In the genomic region with DNA sequence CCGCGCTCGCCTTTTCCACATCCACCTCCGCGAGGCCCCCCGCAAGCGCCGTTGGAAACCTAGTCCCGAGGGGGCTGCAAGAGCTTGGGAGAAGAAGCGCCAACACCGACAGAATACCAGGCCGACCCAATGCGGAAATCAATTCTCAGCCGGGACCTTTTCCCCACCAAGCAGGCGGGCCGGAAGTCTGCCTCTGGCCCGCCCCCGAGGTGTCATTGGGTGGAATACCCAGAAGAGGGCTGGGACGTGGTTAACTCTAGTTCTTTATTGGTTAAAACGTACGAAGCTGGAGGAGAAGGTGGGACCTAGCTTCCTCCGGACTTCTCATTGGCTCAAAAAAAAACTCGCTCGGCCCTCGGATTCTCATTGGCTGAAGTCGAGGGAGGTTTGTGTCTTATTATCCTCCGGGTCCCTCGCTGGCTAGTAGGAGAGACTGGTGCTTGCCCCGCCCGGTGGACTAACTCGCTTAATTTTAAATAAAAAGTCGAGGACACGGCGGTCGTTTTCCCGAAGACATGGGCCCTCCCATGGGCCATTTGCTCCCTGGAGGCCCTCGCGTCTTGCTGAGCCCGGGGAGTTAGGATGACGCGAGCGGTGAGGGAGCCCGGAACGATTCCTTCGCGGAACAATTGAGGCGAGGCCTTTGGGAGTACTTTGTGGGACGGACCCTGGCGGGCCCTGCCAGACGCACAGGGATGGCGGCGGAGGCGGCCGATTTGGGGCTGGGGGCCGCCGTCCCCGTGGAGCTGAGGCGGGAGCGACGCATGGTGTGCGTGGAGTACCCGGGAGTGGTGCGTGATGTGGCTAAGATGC, we compare ENCODE assay signal across 1 cellular context.
TF ChIP-seq lines count a peak whose summit lies in the region.

Gene GTF3C5 (plus strand): TSS at position 681 of the 813 bp plus-strand sequence. CDS start 15 bp downstream, at position 696.

TF ChIP-seq in K562, 482 proteins besides CTCF, POLR2A, EP300 and RAD21 (continued from another document and continues in another):
- TF ChIP-seq PCBP2 (IDR thresholded peaks at IDR 0.05; ENCODE audit: low read depth, low read length, poor library complexity, severe bottlenecking): no peak
- TF ChIP-seq BRCA1 (IDR thresholded peaks at IDR 0.05): no peak
- no peak for TF ChIP-seq BRCA1 (CRISPR knock-in tag; IDR thresholded peaks at IDR 0.05)
- no peak for TF ChIP-seq FOXA3 (CRISPR knock-in tag; conservative IDR thresholded peaks at IDR 0.05 in 1 of 2, IDR thresholded peaks at IDR 0.05 in 1 of 2)
- no peak for TF ChIP-seq ZNF436 (CRISPR knock-in tag; IDR thresholded peaks at IDR 0.05)
- no peak for TF ChIP-seq PRMT5 (CRISPR knock-in tag; IDR thresholded peaks at IDR 0.05)
- no peak for TF ChIP-seq ZNF699 (CRISPR knock-in tag; IDR thresholded peaks at IDR 0.05; ENCODE audit: insufficient replicate concordance)
- no peak for TF ChIP-seq GTF2F1 (IDR thresholded peaks at IDR 0.05; ENCODE audit: low read depth, low read length)
- TF ChIP-seq XRCC3 (IDR thresholded peaks at IDR 0.05): no peak
- no peak for TF ChIP-seq STAG1 (CRISPR knock-in tag; IDR thresholded peaks at IDR 0.05; ENCODE audit: borderline replicate concordance)
- TF ChIP-seq ZBTB33 (CRISPR knock-in tag; IDR thresholded peaks at IDR 0.05): no peak; the same call in 1 of the 2 replicates
- no peak for TF ChIP-seq ZNF197 (CRISPR knock-in tag; IDR thresholded peaks at IDR 0.05; ENCODE audit: low read depth)
- no peak for TF ChIP-seq ZFP30 (CRISPR knock-in tag; IDR thresholded peaks at IDR 0.05; ENCODE audit: borderline replicate concordance)
- TF ChIP-seq STAT6 (CRISPR knock-in tag; IDR thresholded peaks at IDR 0.05): no peak
- no peak for TF ChIP-seq ZNF75A (CRISPR knock-in tag; IDR thresholded peaks at IDR 0.05)
- TF ChIP-seq TAF9B (IDR thresholded peaks at IDR 0.05; ENCODE audit: partially characterized antibody): peak; percentile 99
- TF ChIP-seq, protein P1, sequence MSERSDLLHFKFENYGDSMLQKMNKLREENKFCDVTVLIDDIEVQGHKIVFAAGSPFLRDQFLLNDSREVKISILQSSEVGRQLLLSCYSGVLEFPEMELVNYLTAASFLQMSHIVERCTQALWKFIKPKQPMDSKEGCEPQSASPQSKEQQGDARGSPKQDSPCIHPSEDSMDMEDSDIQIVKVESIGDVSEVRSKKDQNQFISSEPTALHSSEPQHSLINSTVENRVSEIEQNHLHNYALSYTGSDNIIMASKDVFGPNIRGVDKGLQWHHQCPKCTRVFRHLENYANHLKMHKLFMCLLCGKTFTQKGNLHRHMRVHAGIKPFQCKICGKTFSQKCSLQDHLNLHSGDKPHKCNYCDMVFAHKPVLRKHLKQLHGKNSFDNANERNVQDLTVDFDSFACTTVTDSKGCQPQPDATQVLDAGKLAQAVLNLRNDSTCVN (CRISPR knock-in tag; IDR thresholded peaks at IDR 0.05): no peak
- no peak for TF ChIP-seq ZNF766 (CRISPR knock-in tag; conservative IDR thresholded peaks at IDR 0.05)
- TF ChIP-seq ASH1L (IDR thresholded peaks at IDR 0.05; ENCODE audit: borderline replicate concordance, low read depth, partially characterized antibody): peak; percentile 91
- TF ChIP-seq SUPT5H (IDR thresholded peaks at IDR 0.05): peak; percentile 84
- TF ChIP-seq NR2C2 (CRISPR knock-in tag; IDR thresholded peaks at IDR 0.05): no peak
- TF ChIP-seq NR2C2 (tag; IDR thresholded peaks at IDR 0.05): peak; percentile 83
- no peak for TF ChIP-seq RBM39 (optimal IDR thresholded peaks at IDR 0.05; ENCODE audit: low read depth, low read length)
- TF ChIP-seq CCAR2 (IDR thresholded peaks at IDR 0.05; ENCODE audit: low read depth, low read length): no peak
- no peak for TF ChIP-seq ZNF347 (CRISPR knock-in tag; IDR thresholded peaks at IDR 0.05; ENCODE audit: low read depth)
- peak; percentile 65; the same call in 1 of the 2 replicates for TF ChIP-seq ERF (CRISPR knock-in tag; IDR thresholded peaks at IDR 0.05)
- no peak for TF ChIP-seq ARID2 (IDR thresholded peaks at IDR 0.05)
- TF ChIP-seq MITF (IDR thresholded peaks at IDR 0.05): no peak
- peak; percentile 75 for TF ChIP-seq MYBL2 (IDR thresholded peaks at IDR 0.05; ENCODE audit: low read depth)
- TF ChIP-seq MYBL2 (CRISPR knock-in tag; IDR thresholded peaks at IDR 0.05; ENCODE audit: borderline replicate concordance): no peak
- TF ChIP-seq NFRKB (IDR thresholded peaks at IDR 0.05; ENCODE audit: low read depth): peak; percentile 98
- TF ChIP-seq HDAC3 (IDR thresholded peaks at IDR 0.05; ENCODE audit: borderline replicate concordance, partially characterized antibody): peak; percentile 18
- TF ChIP-seq HMG20B (CRISPR knock-in tag; IDR thresholded peaks at IDR 0.05): no peak
- TF ChIP-seq ETV5 (CRISPR knock-in tag; IDR thresholded peaks at IDR 0.05; ENCODE audit: low read depth): peak; percentile 22; the same call in 1 of the 2 replicates
- no peak for TF ChIP-seq ZNF274 (IDR thresholded peaks at IDR 0.05; ENCODE audit: borderline replicate concordance, low read depth, low read length)
- TF ChIP-seq ZNF140 (CRISPR knock-in tag; IDR thresholded peaks at IDR 0.05): no peak
- TF ChIP-seq TEAD4 (IDR thresholded peaks at IDR 0.05; ENCODE audit: low read length): 0 out of 2 replicates have a peak, but pooled peaks have one; percentile 50
- no peak for TF ChIP-seq TEAD4 (CRISPR knock-in tag; IDR thresholded peaks at IDR 0.05; ENCODE audit: borderline replicate concordance)
- peak; percentile 96 for TF ChIP-seq NFYB (IDR thresholded peaks at IDR 0.05; ENCODE audit: extremely low read depth, insufficient read length)
- no peak for TF ChIP-seq ZFPM2 (CRISPR knock-in tag; IDR thresholded peaks at IDR 0.05)
- no peak for TF ChIP-seq ZBTB1 (CRISPR knock-in tag; IDR thresholded peaks at IDR 0.05; ENCODE audit: borderline replicate concordance, low read depth)
- peak; percentile 38 for TF ChIP-seq CCNT2 (IDR thresholded peaks at IDR 0.05; ENCODE audit: borderline replicate concordance, extremely low read depth, insufficient read length, low read depth, low read length)
- TF ChIP-seq DPF2 (IDR thresholded peaks at IDR 0.05): peak; percentile 14; the same call in 1 of the 2 replicates
- TF ChIP-seq SREBF1 (IDR thresholded peaks at IDR 0.05; ENCODE audit: borderline replicate concordance, low read depth, low read length): no peak
- TF ChIP-seq FIP1L1 (IDR thresholded peaks at IDR 0.05; ENCODE audit: low read depth, low read length, poor library complexity, severe bottlenecking): peak; percentile 76
- peak; percentile 75; the same call in 1 of the 2 replicates for TF ChIP-seq LCOR (CRISPR knock-in tag; IDR thresholded peaks at IDR 0.05)
- TF ChIP-seq NFIX (CRISPR knock-in tag; IDR thresholded peaks at IDR 0.05; ENCODE audit: low read depth): no peak
- TF ChIP-seq, protein P2, sequence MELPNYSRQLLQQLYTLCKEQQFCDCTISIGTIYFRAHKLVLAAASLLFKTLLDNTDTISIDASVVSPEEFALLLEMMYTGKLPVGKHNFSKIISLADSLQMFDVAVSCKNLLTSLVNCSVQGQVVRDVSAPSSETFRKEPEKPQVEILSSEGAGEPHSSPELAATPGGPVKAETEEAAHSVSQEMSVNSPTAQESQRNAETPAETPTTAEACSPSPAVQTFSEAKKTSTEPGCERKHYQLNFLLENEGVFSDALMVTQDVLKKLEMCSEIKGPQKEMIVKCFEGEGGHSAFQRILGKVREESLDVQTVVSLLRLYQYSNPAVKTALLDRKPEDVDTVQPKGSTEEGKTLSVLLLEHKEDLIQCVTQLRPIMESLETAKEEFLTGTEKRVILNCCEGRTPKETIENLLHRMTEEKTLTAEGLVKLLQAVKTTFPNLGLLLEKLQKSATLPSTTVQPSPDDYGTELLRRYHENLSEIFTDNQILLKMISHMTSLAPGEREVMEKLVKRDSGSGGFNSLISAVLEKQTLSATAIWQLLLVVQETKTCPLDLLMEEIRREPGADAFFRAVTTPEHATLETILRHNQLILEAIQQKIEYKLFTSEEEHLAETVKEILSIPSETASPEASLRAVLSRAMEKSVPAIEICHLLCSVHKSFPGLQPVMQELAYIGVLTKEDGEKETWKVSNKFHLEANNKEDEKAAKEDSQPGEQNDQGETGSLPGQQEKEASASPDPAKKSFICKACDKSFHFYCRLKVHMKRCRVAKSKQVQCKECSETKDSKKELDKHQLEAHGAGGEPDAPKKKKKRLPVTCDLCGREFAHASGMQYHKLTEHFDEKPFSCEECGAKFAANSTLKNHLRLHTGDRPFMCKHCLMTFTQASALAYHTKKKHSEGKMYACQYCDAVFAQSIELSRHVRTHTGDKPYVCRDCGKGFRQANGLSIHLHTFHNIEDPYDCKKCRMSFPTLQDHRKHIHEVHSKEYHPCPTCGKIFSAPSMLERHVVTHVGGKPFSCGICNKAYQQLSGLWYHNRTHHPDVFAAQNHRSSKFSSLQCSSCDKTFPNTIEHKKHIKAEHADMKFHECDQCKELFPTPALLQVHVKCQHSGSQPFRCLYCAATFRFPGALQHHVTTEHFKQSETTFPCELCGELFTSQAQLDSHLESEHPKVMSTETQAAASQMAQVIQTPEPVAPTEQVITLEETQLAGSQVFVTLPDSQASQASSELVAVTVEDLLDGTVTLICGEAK (IDR thresholded peaks at IDR 0.05): peak; percentile 95
- TF ChIP-seq, protein P2 (CRISPR knock-in tag; IDR thresholded peaks at IDR 0.05): no peak
- TF ChIP-seq ZNF316 (IDR thresholded peaks at IDR 0.05): no peak
- TF ChIP-seq ARID1B (IDR thresholded peaks at IDR 0.05): no peak; the same call in 1 of the 2 replicates
- TF ChIP-seq RB1 (IDR thresholded peaks at IDR 0.05; ENCODE audit: low read depth): peak; percentile 99
- peak; percentile 11; the same call in 1 of the 2 replicates for TF ChIP-seq ZNF780A (CRISPR knock-in tag; IDR thresholded peaks at IDR 0.05)
- TF ChIP-seq NR1H2 (CRISPR knock-in tag; IDR thresholded peaks at IDR 0.05): no peak
- TF ChIP-seq KDM5B (IDR thresholded peaks at IDR 0.05; ENCODE audit: insufficient replicate concordance, low read depth, low read length): peak; percentile 70
- TF ChIP-seq GABPB2 (CRISPR knock-in tag; conservative IDR thresholded peaks at IDR 0.05): no peak
